28 cellular contexts compared by ENCODE assay signal in genomic region chr2:50951416-50951815, GRCh38.
A peak's percentile ranks its signal among the peaks of the same experiment; 100 is the strongest.
DNase-seq lines count a peak whose midpoint lies in the region; ATAC-seq and TF ChIP-seq lines count a peak whose summit lies in the region.
"Had no signal": no experiment of that assay in that cellular context is flagged by ENCODE, and none has a peak within 500 bp of the region (broad histone marks: within the 10 kb centered on the region; RNA-seq: fewer than 3 reads in every experiment).

No MANE protein-coding gene starts in this region.

- H3K27me3 ChIP-seq in PC-3 (ENCODE audit: low read length), result no peaks in the 10 kb centered on the region
- H3K27me3 ChIP-seq in CD8-positive, alpha-beta T cell (ENCODE audit: insufficient read depth, low read length), result no peaks in the 10 kb centered on the region
- H3K27me3 ChIP-seq: dorsolateral prefrontal cortex, gastrocnemius medialis, Peyer's patch, SJCRH30, testis, uterus had no signal

- H3K36me3 Mint-ChIP-seq in CD8-positive, alpha-beta T cell, result no peaks in the 10 kb centered on the region
- H3K36me3 Mint-ChIP-seq: IgD-negative memory B cell; natural killer cell treated with Interleukin-12 subunit alpha and Interleukin-12 subunit beta and Interleukin-15 and Interleukin-18, amount 100 ng/mL, for 72 hours; stimulated activated memory B cell treated with anti-CD40 and anti-IgM and Interleukin-4, amounts not matched to agents 10 μg/mL and 1 μg/mL and 100 μg/mL, for 72 hours had no signal

- POLR2A ChIA-PET in PC-3 (lab: Charles Lee; ENCODE audit: unreplicated experiment), result no interaction called here
- POLR2A ChIA-PET in CD8-positive, alpha-beta T cell (lab: Charles Lee), result no interaction called here

- DNase-seq in HCEC 1CT (peak; percentile 13), PC-3 (peak; percentile 71), epithelial cell of esophagus (ENCODE audit: low read depth) (peak; percentile 27), putamen (ENCODE audit: low spot score) (peak; percentile 52), NCI-H1048 (lab: John Stamatoyannopoulos, UW) (no peak), NK-92 (lab: John Stamatoyannopoulos, UW; ENCODE audit: unreplicated experiment) (no peak)
- DNase-seq in CD8-positive, alpha-beta T cell, result no peak
- DNase-seq: activated CD4-positive, CD25-positive, alpha-beta regulatory T cell treated with anti-CD3 and anti-CD28 coated beads, Interleukin-2, amount 50 U/mL, for 72 hours; activated CD8-positive, alpha-beta T cell treated with anti-CD3 and anti-CD28 coated beads for 36 hours; activated gamma-delta T cell; C1 segment of cervical spinal cord; central memory CD4-positive, alpha-beta T cell; dorsolateral prefrontal cortex; gastrocnemius medialis; hypothalamus; NCI-H1105 treated with DMSO at 0.1 percent for 48 hours; NCI-H2081 treated with DMSO at 0.1 percent for 48 hours; ovary; Peyer's patch; right cardiac atrium; stimulated activated CD4-positive, alpha-beta T cell treated with anti-CD3 and anti-CD28 coated beads, Interleukin-4, amount 100 ng/mL, for 1 hour; T-helper 1 cell; testis; uterus had no signal

- no peaks in the 10 kb centered on the region for H3K9me2 ChIP-seq in PC-3 (replicated peaks; ENCODE audit: low read length)

- peak overlapping the region; percentile 33 for H3K4me2 ChIP-seq in PC-3 (ENCODE audit: low read length)

- TF ChIP-seq CTCF in PC-3 (conservative IDR thresholded peaks at IDR 0.05; ENCODE audit: low read depth, low read length) (no peak), epithelial cell of esophagus (IDR thresholded peaks at IDR 0.05; ENCODE audit: insufficient read depth, low read depth, low read length, missing control alignments) (no peak)
- TF ChIP-seq CTCF in CD8-positive, alpha-beta T cell (IDR thresholded peaks at IDR 0.05), result no peak

- no peaks in the 10 kb centered on the region for H3K36me3 ChIP-seq in PC-3 (ENCODE audit: low read depth, low read length)
- H3K36me3 ChIP-seq in CD8-positive, alpha-beta T cell (ENCODE audit: insufficient read depth, low read length), result no peaks in the 10 kb centered on the region
- H3K36me3 ChIP-seq: gastrocnemius medialis, ovary, Peyer's patch, SJCRH30, uterus had no signal

- H3K4me1 ChIP-seq in PC-3 (ENCODE audit: insufficient read depth, low read length), result peaks cover 29% of the 10 kb centered on the region
- H3K4me1 ChIP-seq in CD8-positive, alpha-beta T cell (ENCODE audit: insufficient read depth, low read length), result no peaks in the 10 kb centered on the region
- H3K4me1 ChIP-seq: gastrocnemius medialis, Peyer's patch, SJCRH30, testis, uterus had no signal

- no peak overlapping the region for H3K27ac Mint-ChIP-seq in CD8-positive, alpha-beta T cell
- H3K27ac Mint-ChIP-seq: activated CD8-positive, alpha-beta T cell treated with anti-CD3 and anti-CD28 coated beads for 36 hours; IgD-negative memory B cell; natural killer cell treated with Interleukin-12 subunit alpha and Interleukin-12 subunit beta and Interleukin-15 and Interleukin-18, amount 100 ng/mL, for 72 hours; stimulated activated memory B cell treated with anti-CD40 and anti-IgM and Interleukin-4, amounts not matched to agents 10 μg/mL and 1 μg/mL and 100 μg/mL, for 72 hours had no signal

- no peaks in the 10 kb centered on the region for H4K20me1 ChIP-seq in PC-3 (ENCODE audit: low read length)

- no peak overlapping the region for H3K4me3 ChIP-seq in PC-3 (ENCODE audit: low read length)
- H3K4me3 ChIP-seq in epithelial cell of esophagus (ENCODE audit: low read length), result no peak overlapping the region
- no peak overlapping the region for H3K4me3 ChIP-seq in CD8-positive, alpha-beta T cell (ENCODE audit: low read depth, low read length)
- H3K4me3 ChIP-seq: dorsolateral prefrontal cortex, gastrocnemius medialis, ovary, Peyer's patch, SJCRH30, testis, uterus had no signal

- no peak overlapping the region for H3K4me3 Mint-ChIP-seq in CD8-positive, alpha-beta T cell
- H3K4me3 Mint-ChIP-seq: activated CD8-positive, alpha-beta T cell treated with anti-CD3 and anti-CD28 coated beads for 36 hours; IgD-negative memory B cell; natural killer cell treated with Interleukin-12 subunit alpha and Interleukin-12 subunit beta and Interleukin-15 and Interleukin-18, amount 100 ng/mL, for 72 hours; stimulated activated memory B cell treated with anti-CD40 and anti-IgM and Interleukin-4, amounts not matched to agents 10 μg/mL and 1 μg/mL and 100 μg/mL, for 72 hours had no signal

- intact Hi-C loops in PC-3 (cut with micrococcal nuclease), result loop anchor here (5.0 kb wide), 1 partner anchor 199 kb away; no protein-coding TSS in a partner anchor
- intact Hi-C loops in CD8-positive, alpha-beta T cell (cut with DNase I, micrococcal nuclease), result no loop called here

- H3K79me2 ChIP-seq in PC-3 (ENCODE audit: low read length), result no peaks in the 10 kb centered on the region

- H3K27ac ChIP-seq in PC-3 (ENCODE audit: low read length), result peak overlapping the region; percentile 47
- no peak overlapping the region for H3K27ac ChIP-seq in CD8-positive, alpha-beta T cell (ENCODE audit: low read depth, low read length)
- H3K27ac ChIP-seq: dorsolateral prefrontal cortex, gastrocnemius medialis, ovary, Peyer's patch, SJCRH30, testis, uterus had no signal

- H3K9ac ChIP-seq in PC-3 (ENCODE audit: low read length), result no peak overlapping the region

- no peak overlapping the region for H2AFZ ChIP-seq in PC-3 (ENCODE audit: low read length)

- CTCF ChIA-PET in PC-3 (lab: Charles Lee), result no interaction called here
- CTCF ChIA-PET in CD8-positive, alpha-beta T cell (lab: Charles Lee), result no interaction called here

- ATAC-seq in PC-3, result peak; percentile 42
- no peak for ATAC-seq in CD8-positive, alpha-beta T cell
- ATAC-seq: activated CD8-positive, alpha-beta T cell treated with anti-CD3 and anti-CD28 coated beads for 36 hours; gastrocnemius medialis; natural killer cell treated with Interleukin-12 subunit alpha and Interleukin-12 subunit beta and Interleukin-15 and Interleukin-18, amount 100 ng/mL, for 72 hours; right cardiac atrium; stimulated activated memory B cell treated with anti-CD40 and anti-IgM and Interleukin-4, amounts not matched to agents 10 μg/mL and 1 μg/mL and 100 μg/mL, for 72 hours had no signal

- H3K27me3 Mint-ChIP-seq in CD8-positive, alpha-beta T cell (ENCODE audit: low read depth), result no peaks in the 10 kb centered on the region
- H3K27me3 Mint-ChIP-seq: activated CD8-positive, alpha-beta T cell treated with anti-CD3 and anti-CD28 coated beads for 36 hours; IgD-negative memory B cell; natural killer cell treated with Interleukin-12 subunit alpha and Interleukin-12 subunit beta and Interleukin-15 and Interleukin-18, amount 100 ng/mL, for 72 hours; stimulated activated memory B cell treated with anti-CD40 and anti-IgM and Interleukin-4, amounts not matched to agents 10 μg/mL and 1 μg/mL and 100 μg/mL, for 72 hours had no signal

- no peaks in the 10 kb centered on the region for H3F3A ChIP-seq in PC-3 (ENCODE audit: low read length, unreplicated experiment)

- H3K4me1 Mint-ChIP-seq in CD8-positive, alpha-beta T cell (ENCODE audit: low read depth), result no peaks in the 10 kb centered on the region
- H3K4me1 Mint-ChIP-seq: IgD-negative memory B cell; stimulated activated memory B cell treated with anti-CD40 and anti-IgM and Interleukin-4, amounts not matched to agents 10 μg/mL and 1 μg/mL and 100 μg/mL, for 72 hours had no signal

- H3K9me3 ChIP-seq in PC-3 (ENCODE audit: low read length), result no peaks in the 10 kb centered on the region
- no peaks in the 10 kb centered on the region for H3K9me3 ChIP-seq in CD8-positive, alpha-beta T cell (ENCODE audit: low read length)
- H3K9me3 ChIP-seq: gastrocnemius medialis, ovary, Peyer's patch, SJCRH30, testis, uterus had no signal

- H3K9me3 Mint-ChIP-seq in CD8-positive, alpha-beta T cell, result peaks cover 3% of the 10 kb centered on the region
- H3K9me3 Mint-ChIP-seq: activated CD8-positive, alpha-beta T cell treated with anti-CD3 and anti-CD28 coated beads for 36 hours; stimulated activated memory B cell treated with anti-CD40 and anti-IgM and Interleukin-4, amounts not matched to agents 10 μg/mL and 1 μg/mL and 100 μg/mL, for 72 hours had no signal

- BruUV-seq in PC-3 (replicated peaks; lab: Mats Ljungman, UMichigan), result no TSS peak

Comparison
In these comparisons a context has a peak if more than half of its experiments do, and no peak if none do; other contexts are left out.
1. DNase-seq: peak in HCEC 1CT (single experiment), PC-3 (single experiment), epithelial cell of esophagus (single experiment) and putamen (single experiment); none in NCI-H1048 (single experiment), CD8-positive, alpha-beta T cell (0 of 7) and NK-92 (single experiment).